20 cellular contexts compared by ENCODE assay signal in genomic region chr4:115866364-115866896, GRCh38.
DNase-seq lines count a peak whose midpoint lies in the region; FAIRE-seq and TF ChIP-seq lines count a peak whose summit lies in the region.
"Had no signal": no experiment of that assay in that cellular context is flagged by ENCODE, and none has a peak within 500 bp of the region (broad histone marks: within the 10 kb centered on the region; RNA-seq: fewer than 3 reads in every experiment).

No MANE protein-coding gene starts in this region.

- H2AFZ ChIP-seq in SU-DHL-6 (ENCODE audit: low read depth, low read length, severe bottlenecking) = peak overlapping the region; percentile 54

- H3K4me2 ChIP-seq in SU-DHL-6 (ENCODE audit: low read depth, low read length, poor library complexity, severe bottlenecking) = no peak overlapping the region

- H3K4me1 ChIP-seq in A673 (ENCODE audit: insufficient read depth, low read length, poor library complexity, severe bottlenecking) = peaks cover 41% of the 10 kb centered on the region
- H3K4me1 ChIP-seq: Caco-2 had no signal

- DNase-seq in A673 (ENCODE audit: low spot score) (peak; percentile 94), LNCaP clone FGC (ENCODE audit: low read depth) (peak; percentile 42), urothelium cell line (ENCODE audit: low spot score) (no peak), T-helper 2 cell (no peak)
- DNase-seq: 8988T; AML-193; Caco-2; Calu3; CD4-positive, alpha-beta T cell; CD8-positive, alpha-beta T cell; DMS79 treated with DMSO at 0.1 percent for 48 hours; GF-D8 had no signal

- FAIRE-seq in urothelium cell line (lab: Jason Lieb, UNC) = no peak
- FAIRE-seq: A204.1, D721Med, G401.6, GM12891, GM19239 had no signal

- CTCF ChIA-PET in A673 (lab: Charles Lee) = interaction anchor here (1.2 kb wide), 1 partner anchor 14 kb away, joined by 5 read pairs; no protein-coding TSS in a partner anchor

- peaks cover 38% of the 10 kb centered on the region for H3K36me3 ChIP-seq in A673 (ENCODE audit: insufficient read depth, low read length, poor library complexity, severe bottlenecking)
- H3K36me3 ChIP-seq in SU-DHL-6 (ENCODE audit: low read length) = no peaks in the 10 kb centered on the region
- H3K36me3 ChIP-seq: BLaER1 treated with 17β-estradiol and CSF1 and Interleukin-3, amounts not matched to agents 10 nM and 100 nM had no signal

- H3K27me3 ChIP-seq in A673 (replicated peaks; ENCODE audit: insufficient read depth, low read depth, low read length, poor library complexity) (no peaks in the 10 kb centered on the region), SU-DHL-6 (ENCODE audit: low read length) (no peaks in the 10 kb centered on the region)
- H3K27me3 ChIP-seq: BLaER1 treated with 17β-estradiol and CSF1 and Interleukin-3, amounts not matched to agents 10 nM and 100 nM had no signal

- BruUV-seq in A673 (replicated peaks; lab: Mats Ljungman, UMichigan) = no TSS peak

- H3K27ac ChIP-seq in A673 (ENCODE audit: low read depth, low read length, poor library complexity, severe bottlenecking) = peak overlapping the region; percentile 99
- no peak overlapping the region for H3K27ac ChIP-seq in SU-DHL-6 (ENCODE audit: low read depth, low read length)
- H3K27ac ChIP-seq: BLaER1 treated with 17β-estradiol and CSF1 and Interleukin-3, amounts not matched to agents 10 nM and 100 nM; C4-2B had no signal

- H3F3A ChIP-seq in SU-DHL-6 (ENCODE audit: insufficient read depth) = no peaks in the 10 kb centered on the region

- no peaks in the 10 kb centered on the region for H4K20me1 ChIP-seq in SU-DHL-6 (ENCODE audit: low read depth, low read length)
- H4K20me1 ChIP-seq: BLaER1 treated with 17β-estradiol and CSF1 and Interleukin-3, amounts not matched to agents 10 nM and 100 nM had no signal

- POLR2A ChIA-PET in A673 (lab: Charles Lee; ENCODE audit: low non-redundant PET) = interaction anchor here (0.7 to 1.0 kb wide), 2 partner anchors 317 to 482 kb away, joined by 3 to 18 read pairs; no protein-coding TSS in a partner anchor

- H3K79me2 ChIP-seq in SU-DHL-6 (ENCODE audit: insufficient read depth, low read length) = no peaks in the 10 kb centered on the region

- H3K4me3 ChIP-seq in A673 (ENCODE audit: low read depth, low read length, poor library complexity, severe bottlenecking) (no peak overlapping the region), LNCaP clone FGC (ENCODE audit: low read depth, low read length) (no peak overlapping the region), SU-DHL-6 (ENCODE audit: insufficient read depth, low read length, poor library complexity, severe bottlenecking) (no peak overlapping the region)
- H3K4me3 ChIP-seq: BLaER1 treated with 17β-estradiol and CSF1 and Interleukin-3, amounts not matched to agents 10 nM and 100 nM had no signal

- H3K9me3 ChIP-seq in A673 (ENCODE audit: low read depth, low read length, poor library complexity, severe bottlenecking) = peaks cover 20% of the 10 kb centered on the region
- no peaks in the 10 kb centered on the region for H3K9me3 ChIP-seq in SU-DHL-6 (ENCODE audit: insufficient read depth, low read length)
- H3K9me3 ChIP-seq: BLaER1 treated with 17β-estradiol and CSF1 and Interleukin-3, amounts not matched to agents 10 nM and 100 nM; Caco-2 had no signal

- H3K9me2 ChIP-seq in SU-DHL-6 (replicated peaks; ENCODE audit: insufficient read depth, low read length) = no peaks in the 10 kb centered on the region

- intact Hi-C loops in A673 (cut with micrococcal nuclease; ENCODE audit: unreplicated experiment) = loop anchor here (1.0 to 10.0 kb wide), 7 partner anchors 190 to 1696 kb away; no protein-coding TSS in a partner anchor

- H3K9ac ChIP-seq in SU-DHL-6 (ENCODE audit: low read length) = no peak overlapping the region
- H3K9ac ChIP-seq: BLaER1 treated with 17β-estradiol and CSF1 and Interleukin-3, amounts not matched to agents 10 nM and 100 nM had no signal

- TF ChIP-seq CTCF in A673 (conservative IDR thresholded peaks at IDR 0.05; ENCODE audit: low read depth, low read length) = no peak
- no peak for TF ChIP-seq CTCF in LNCaP clone FGC (IDR thresholded peaks at IDR 0.05; ENCODE audit: control insufficient read depth, extremely low read depth, insufficient read depth)
- no peak for TF ChIP-seq CTCF in SU-DHL-6 (IDR thresholded peaks at IDR 0.05; ENCODE audit: insufficient read depth, low read length, poor library complexity, severe bottlenecking)

Comparison
In these comparisons a context has a peak if more than half of its experiments do, and no peak if none do; other contexts are left out.
1. DNase-seq: peak in A673 (single experiment) and LNCaP clone FGC (single experiment); none in urothelium cell line (single experiment) and T-helper 2 cell (0 of 5).